ENCODE assay signal across 9 cellular contexts in the genomic region with DNA sequence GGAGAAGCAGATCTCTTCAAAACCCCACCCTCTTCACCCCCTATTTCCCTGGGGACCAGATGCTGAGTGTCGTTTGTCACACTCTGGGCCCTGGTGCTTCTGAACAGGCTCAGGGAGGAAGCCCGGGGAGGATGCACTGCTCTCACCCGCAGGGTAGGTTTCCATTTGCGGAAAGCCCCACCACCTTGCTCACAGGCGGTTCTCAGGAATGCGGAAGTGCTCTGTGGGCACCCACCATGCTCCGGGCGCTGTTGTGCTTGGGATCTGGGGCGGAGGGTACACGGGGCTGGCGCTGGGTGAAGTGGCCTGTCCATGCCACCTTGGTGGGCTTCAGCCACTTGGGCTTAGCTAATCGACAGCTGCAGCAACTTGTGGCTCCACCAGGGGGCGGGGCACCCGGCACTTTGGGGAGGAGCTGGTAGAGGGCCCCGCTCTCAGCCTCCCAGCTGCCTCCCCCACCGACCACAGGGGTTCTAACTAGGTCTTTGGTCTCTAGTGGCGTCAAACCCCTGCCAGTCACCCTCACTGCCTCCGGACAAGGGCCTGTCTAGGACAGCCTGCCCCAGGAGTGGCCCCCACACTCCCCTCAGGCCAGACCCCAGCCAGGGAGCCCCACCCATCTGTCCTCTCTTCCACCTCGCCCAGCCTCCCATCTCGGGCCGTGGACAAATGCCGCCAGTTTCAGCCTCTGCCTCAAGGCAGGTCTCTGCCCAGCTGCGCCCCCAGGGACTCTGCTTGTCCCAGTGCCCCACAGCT. TPM values are rescaled to one million over a fixed set of nuclear protein-coding genes. Genes with fewer than 3 reads are reported as not detected.
DNase-seq lines count a peak whose midpoint lies in the region; ATAC-seq, FAIRE-seq and TF ChIP-seq lines count a peak whose summit lies in the region.
"Had no signal": no experiment of that assay in that cellular context is flagged by ENCODE, and none has a peak within 500 bp of the region (broad histone marks: within the 10 kb centered on the region; RNA-seq: fewer than 3 reads in every experiment).

No MANE protein-coding gene starts in this region.

- DNase-seq in BJ (ENCODE audit: low read depth): no peak
- peak; percentile 33 for DNase-seq in RKO (ENCODE audit: low spot score)
- peak; percentile 60 to 74 for DNase-seq in activated T-helper 1 cell treated with anti-CD3 and anti-CD28 coated beads, Interleukin-2, amount 50 U/mL, for 16 hours (ENCODE audit: low read depth in 1 of 2, low spot score in 1 of 2)
- DNase-seq in glomerular visceral epithelial cell (ENCODE audit: extremely low spot score): peak; percentile 41
- DNase-seq in renal cortical epithelial cell (ENCODE audit: low read depth): peak; percentile 64
- peak; percentile 51 for DNase-seq in urothelium cell line (ENCODE audit: low spot score)

- H3K4me3 ChIP-seq in BJ (ENCODE audit: low read depth, low read length): 0 out of 2 replicates have a peak overlapping the region, but pooled peaks have one; percentile 2

- peaks cover 20% of the 10 kb centered on the region for H3K36me3 ChIP-seq in BJ (ENCODE audit: control insufficient read depth, insufficient read depth, low read length)

- TF ChIP-seq CTCF in BJ (IDR thresholded peaks at IDR 0.05; ENCODE audit: insufficient read depth, low read depth, low read length): peak; percentile 75

- no peak for FAIRE-seq in urothelium cell line (lab: Jason Lieb, UNC)

- ATAC-seq in GM18907 (IDR thresholded peaks at IDR 0.05; ENCODE audit: unreplicated experiment) (peak; percentile 77), HG03139 (IDR thresholded peaks at IDR 0.05; ENCODE audit: unreplicated experiment) (peak; percentile 69)

- peaks cover 16% of the 10 kb centered on the region for H3K27me3 ChIP-seq in BJ (ENCODE audit: control insufficient read depth, insufficient read depth, low read length)

- POLR2A ChIA-PET in BJ (lab: Charles Lee): no interaction called here

- CTCF ChIA-PET in BJ (lab: Yijun Ruan, JAX): interaction anchor here (0.6 to 10.0 kb wide), 10 partner anchors 9 to 196 kb away, joined by 3 to 88 read pairs (median 4); a partner anchor contains a TSS

RNA-seq across cellular contexts. Expression of a gene that starts 7.4 kb away (rescaled TPM):
- 97.9 and 149 TPM in 2 replicates for polyA plus RNA-seq in BJ (2011; rRNA removed)
- polyA minus RNA-seq in BJ (2011; rRNA and poly(A)+ RNA removed): 61.7 and 65.1 TPM in 2 replicates
- 184 and 192 TPM in 2 replicates for total RNA-seq in renal cortical epithelial cell

RNA-seq across cellular contexts. Expression of a gene that starts 15.6 kb away (rescaled TPM):
- 1.3 and 1.7 TPM in 2 replicates for polyA plus RNA-seq in BJ (2011; rRNA removed)
- 0.81 and 1.2 TPM in 2 replicates for polyA minus RNA-seq in BJ (2011; rRNA and poly(A)+ RNA removed)
- 3.9 and 8.2 TPM in 2 replicates for total RNA-seq in renal cortical epithelial cell

RNA-seq across cellular contexts. Expression of a gene that starts 25.4 kb away (rescaled TPM):
- polyA plus RNA-seq in BJ (2011; rRNA removed): not detected in 2 replicates
- not detected in 2 replicates for polyA minus RNA-seq in BJ (2011; rRNA and poly(A)+ RNA removed)
- total RNA-seq in renal cortical epithelial cell: not detected in 2 replicates
- total RNA-seq: activated CD8-positive, alpha-beta memory T cell treated with anti-CD3 and anti-CD28 coated beads for 36 hours had no signal

RNA-seq across cellular contexts. Expression of a gene that starts 30.5 kb away (rescaled TPM):
- polyA plus RNA-seq in BJ (2011; rRNA removed): 679 and 883 TPM in 2 replicates
- 464 and 670 TPM in 2 replicates for polyA minus RNA-seq in BJ (2011; rRNA and poly(A)+ RNA removed)
- 1,794 and 3,608 TPM in 2 replicates for total RNA-seq in renal cortical epithelial cell

RNA-seq across cellular contexts. Expression of a gene that starts 36.4 kb away (rescaled TPM):
- polyA plus RNA-seq in BJ (2011; rRNA removed): not detected in 2 replicates
- not detected in 2 replicates for polyA minus RNA-seq in BJ (2011; rRNA and poly(A)+ RNA removed)
- total RNA-seq in renal cortical epithelial cell: 0.10 and 0.17 TPM in 2 replicates
